ENCODE assay signal across 7 cellular contexts in the genomic region with DNA sequence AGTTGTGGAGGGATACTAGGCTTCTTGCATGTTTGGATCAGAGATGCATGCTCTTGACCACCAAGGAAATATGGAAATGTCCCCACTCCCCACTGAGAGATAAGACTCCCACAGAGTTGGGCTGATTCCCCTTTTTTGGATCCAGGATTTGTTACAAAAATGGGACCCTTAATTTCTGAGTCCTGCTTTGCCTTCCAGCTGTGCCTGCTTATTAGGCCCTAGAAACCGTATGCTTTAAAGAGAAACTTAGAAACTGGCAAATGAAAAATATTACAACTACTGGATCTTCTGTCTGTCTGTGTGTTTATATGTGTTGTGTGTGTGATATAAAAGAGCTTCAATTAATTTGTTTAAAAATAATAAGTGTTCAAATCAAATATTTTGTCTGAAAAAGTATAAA.
"Had no signal": no experiment of that assay in that cellular context is flagged by ENCODE, and none has a peak within 500 bp of the region (broad histone marks: within the 10 kb centered on the region; RNA-seq: fewer than 3 reads in every experiment).

No MANE protein-coding gene starts in this region.

- H3K9ac ChIP-seq: GM23248 had no signal

- DNase-seq: GM23248, GOT3, H7, KG1 had no signal

- H3K27ac Mint-ChIP-seq: IgD-negative memory B cell had no signal

- H3K4me1 ChIP-seq: HAP-1 had no signal

- H3K27ac ChIP-seq: GM23248, HL-60 had no signal

- H3K4me3 Mint-ChIP-seq: IgD-negative memory B cell had no signal

- H3K4me1 Mint-ChIP-seq: IgD-negative memory B cell had no signal

- H3K36me3 ChIP-seq: HAP-1 had no signal

- H3K27me3 Mint-ChIP-seq: IgD-negative memory B cell had no signal

- H3K36me3 Mint-ChIP-seq: IgD-negative memory B cell had no signal

- H3K4me3 ChIP-seq: GM23248, HAP-1 had no signal
